Comparison of ENCODE assay signal across 26 cellular contexts in the genomic region with DNA sequence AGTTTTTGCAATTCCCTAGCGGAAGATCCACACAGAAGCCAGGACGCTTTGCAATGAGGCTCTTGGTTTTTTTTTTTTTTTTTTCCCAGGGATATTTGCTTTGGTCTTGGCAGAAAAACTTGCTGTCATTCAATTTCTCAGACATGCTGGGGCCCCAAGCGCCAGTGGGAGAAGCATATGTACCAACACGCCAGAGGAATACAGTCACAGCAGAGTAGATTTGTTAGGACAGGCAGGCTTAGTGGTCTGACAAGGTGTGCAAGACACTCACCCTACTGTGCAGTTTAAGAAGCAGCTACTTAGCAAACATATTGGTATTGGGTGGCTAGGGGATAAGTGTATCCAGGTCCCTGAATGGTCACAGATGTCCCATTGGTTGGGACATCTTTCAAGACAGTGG.
DNase-seq lines count a peak whose midpoint lies in the region; ATAC-seq and TF ChIP-seq lines count a peak whose summit lies in the region.
"Had no signal": no experiment of that assay in that cellular context is flagged by ENCODE, and none has a peak within 500 bp of the region (broad histone marks: within the 10 kb centered on the region; RNA-seq: fewer than 3 reads in every experiment).

No MANE protein-coding gene starts in this region.

- H3K27ac ChIP-seq in breast epithelium: peak overlapping the region in 1 of 2 donors; percentile 19
- H3K27ac ChIP-seq in prostate gland: peak overlapping the region in 1 of 2 donors; percentile 40
- H3K27ac ChIP-seq in dorsolateral prefrontal cortex: no peak overlapping the region
- H3K27ac ChIP-seq in Karpas-422 (ENCODE audit: low read length): no peak overlapping the region
- H3K27ac ChIP-seq: 22Rv1, C4-2B, PC-9, SK-N-MC had no signal

- peak; percentile 92 for ATAC-seq in esophagus mucosa
- ATAC-seq: CD8-positive, alpha-beta T cell; GM23338 had no signal

- TF ChIP-seq CTCF in MCF 10A (IDR thresholded peaks at IDR 0.05; ENCODE audit: unreplicated experiment) (no peak), breast epithelium (IDR thresholded peaks at IDR 0.05) (no peak), prostate gland (IDR thresholded peaks at IDR 0.05) (no peak), dorsolateral prefrontal cortex (IDR thresholded peaks at IDR 0.05 in 54 of 56, conservative IDR thresholded peaks at IDR 0.05 in 2 of 56; ENCODE audit: low read depth in 1 of 56, partially characterized antibody in 56 of 56) (no peak)

- no peak overlapping the region for H2AFZ ChIP-seq in Karpas-422 (ENCODE audit: low read length)
- H2AFZ ChIP-seq: GM23338, PC-9 had no signal

- no peaks in the 10 kb centered on the region for H3K36me3 Mint-ChIP-seq in MCF 10A (ENCODE audit: insufficient read depth, unreplicated experiment)
- H3K36me3 Mint-ChIP-seq: CD8-positive, alpha-beta T cell had no signal

- no peaks in the 10 kb centered on the region for H4K20me1 ChIP-seq in Karpas-422 (ENCODE audit: insufficient read depth, low read depth, low read length)

- H3K27me3 Mint-ChIP-seq in MCF 10A (ENCODE audit: insufficient read depth, unreplicated experiment): no peaks in the 10 kb centered on the region

- no peak overlapping the region for H3K9ac ChIP-seq in Karpas-422 (ENCODE audit: low read length)

- TF ChIP-seq POLR2A in breast epithelium (IDR thresholded peaks at IDR 0.05) (no peak), prostate gland (IDR thresholded peaks at IDR 0.05) (no peak)

- H3K4me1 Mint-ChIP-seq in MCF 10A (ENCODE audit: insufficient read depth, unreplicated experiment): peaks cover 90% of the 10 kb centered on the region
- H3K4me1 Mint-ChIP-seq: B cell had no signal

- H3K4me1 ChIP-seq in breast epithelium (no peaks in the 10 kb centered on the region), prostate gland (replicated peaks) (no peaks in the 10 kb centered on the region), Karpas-422 (ENCODE audit: low read length) (no peaks in the 10 kb centered on the region)

- H3K4me3 ChIP-seq in breast epithelium: no peak overlapping the region
- H3K4me3 ChIP-seq in prostate gland: no peak overlapping the region
- no peak overlapping the region for H3K4me3 ChIP-seq in dorsolateral prefrontal cortex
- H3K4me3 ChIP-seq in Karpas-422 (ENCODE audit: low read length): no peak overlapping the region
- H3K4me3 ChIP-seq: GM23338, PC-9, SK-N-MC had no signal

- H3K36me3 ChIP-seq in breast epithelium: no peaks in the 10 kb centered on the region
- no peaks in the 10 kb centered on the region for H3K36me3 ChIP-seq in prostate gland
- no peaks in the 10 kb centered on the region for H3K36me3 ChIP-seq in Karpas-422 (ENCODE audit: insufficient read depth, low read length)

- no peaks in the 10 kb centered on the region for H3K9me2 ChIP-seq in Karpas-422 (replicated peaks; ENCODE audit: insufficient read depth, low read length)

- intact Hi-C loops in MCF 10A (cut with micrococcal nuclease): no loop called here
- intact Hi-C loops in breast epithelium (cut with DNase I; ENCODE audit: low total_unique reads): no loop called here
- intact Hi-C loops in prostate gland (cut with DNase I): no loop called here
- intact Hi-C loops in dorsolateral prefrontal cortex (cut with DNase I): no loop called here

- H3K79me2 ChIP-seq in Karpas-422 (ENCODE audit: low read length): no peaks in the 10 kb centered on the region

- CTCF ChIA-PET in MCF 10A (lab: Yijun Ruan, JAX): interaction anchor here (0.6 to 41.1 kb wide), 15 partner anchors 11 to 757 kb away, joined by 3 to 1242 read pairs (median 4); no protein-coding TSS in a partner anchor

- H3K27ac Mint-ChIP-seq in MCF 10A (ENCODE audit: low read depth, unreplicated experiment): peak overlapping the region; percentile 86
- H3K27ac Mint-ChIP-seq: B cell; CD8-positive, alpha-beta T cell; GM23338; H9 had no signal

- H3K9me3 ChIP-seq in breast epithelium (no peaks in the 10 kb centered on the region), prostate gland (no peaks in the 10 kb centered on the region), Karpas-422 (ENCODE audit: low read length) (no peaks in the 10 kb centered on the region)
- H3K9me3 ChIP-seq: Caco-2 had no signal

- H3K4me2 ChIP-seq in Karpas-422 (ENCODE audit: low read depth, low read length, poor library complexity, severe bottlenecking): no peak overlapping the region
- H3K4me2 ChIP-seq: GM23338, PC-9 had no signal

- no TSS peak for BruUV-seq in MCF 10A (replicated peaks; lab: Mats Ljungman, UMichigan)

- WGBS in prostate gland: 58% methylated on average over 4 of the region's 4 CpGs

- POLR2A ChIA-PET in MCF 10A (lab: Yijun Ruan, JAX): interaction anchor here (0.8 to 41.8 kb wide), 8 partner anchors 5 to 282 kb away, joined by 3 to 6956 read pairs (median 332); no protein-coding TSS in a partner anchor

- H3K4me3 Mint-ChIP-seq in MCF 10A (ENCODE audit: unreplicated experiment): no peak overlapping the region
- H3K4me3 Mint-ChIP-seq: B cell; CD8-positive, alpha-beta T cell; GM23338; H9 had no signal

- H3K9me3 Mint-ChIP-seq in MCF 10A (ENCODE audit: unreplicated experiment): no peaks in the 10 kb centered on the region
- H3K9me3 Mint-ChIP-seq: CD8-positive, alpha-beta T cell; GM23338; H9 had no signal

- DNase-seq in MCF 10A (ENCODE audit: unreplicated experiment) (peak; percentile 97), breast epithelium (ENCODE audit: low spot score in 2 of 2) (no peak), prostate gland (ENCODE audit: low spot score) (peak; percentile 60), dorsolateral prefrontal cortex (no peak), Karpas-422 (no peak), NCI-H774 (lab: John Stamatoyannopoulos, UW) (no peak), activated gamma-delta T cell treated with Interleukin-2 at 50 U/mL for 16 hours (no peak)
- DNase-seq: Caco-2; CD8-positive, alpha-beta T cell; H9; NCI-H1092 treated with DMSO at 0.1 percent for 48 hours; NCI-H1436; NCI-H187; NCI-H2081 treated with DMSO at 0.1 percent for 48 hours; NCI-H2171; NCI-H226; NCI-H510A treated with DMSO at 0.1 percent for 48 hours; NCI-H748 treated with DMSO at 0.1 percent for 48 hours; PC-9; SIG-M5 had no signal

- H3K27me3 ChIP-seq in breast epithelium (no peaks in the 10 kb centered on the region), prostate gland (replicated peaks; ENCODE audit: insufficient read depth) (no peaks in the 10 kb centered on the region), dorsolateral prefrontal cortex (no peaks in the 10 kb centered on the region), Karpas-422 (ENCODE audit: low read length) (no peaks in the 10 kb centered on the region)

Comparison
In these comparisons a context has a peak if more than half of its experiments do, and no peak if none do; other contexts are left out.
1. DNase-seq: peak in MCF 10A (single experiment) and prostate gland (single experiment); none in breast epithelium (0 of 2), dorsolateral prefrontal cortex (0 of 10), Karpas-422 (single experiment), NCI-H774 (single experiment) and activated gamma-delta T cell treated with Interleukin-2 at 50 U/mL for 16 hours (single experiment).